In the genomic region with DNA sequence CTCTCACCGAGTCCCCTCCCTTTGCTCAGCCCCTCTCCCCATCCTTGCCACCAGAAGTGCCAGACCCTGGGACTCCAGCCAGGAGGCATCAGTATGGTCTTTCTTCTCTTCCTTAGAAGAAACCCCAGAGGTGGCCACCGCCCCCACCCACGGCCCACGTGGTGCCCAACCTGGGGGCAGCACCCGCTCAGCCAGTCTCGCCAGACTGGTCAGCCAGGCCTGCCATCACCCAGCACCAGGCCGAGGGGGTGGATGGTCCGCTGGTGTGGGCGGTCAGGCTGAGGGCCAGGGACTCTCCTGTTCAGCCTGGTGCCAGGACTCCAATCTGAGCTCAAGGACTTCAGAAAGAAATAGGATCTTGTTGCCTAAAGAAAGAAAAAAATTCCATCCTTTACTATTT, we compare ENCODE assay signal across 30 cellular contexts. TPM values are rescaled to one million over a fixed set of nuclear protein-coding genes. Genes with fewer than 3 reads are reported as not detected.
DNase-seq lines count a peak whose midpoint lies in the region; ATAC-seq and TF ChIP-seq lines count a peak whose summit lies in the region.
"Had no signal": no experiment of that assay in that cellular context is flagged by ENCODE, and none has a peak within 500 bp of the region (broad histone marks: within the 10 kb centered on the region; RNA-seq: fewer than 3 reads in every experiment).

No MANE protein-coding gene starts in this region.

- 80 to 83% methylated on average over 2 to 9 of the region's 9 CpGs for WGBS in transverse colon (ENCODE audit: low coverage in 1 of 2), 2 donors

- no peak for ATAC-seq in Right ventricle myocardium superior (ENCODE audit: poor library complexity)
- ATAC-seq in Right ventricle myocardium inferior: no peak
- peak; percentile 4 for ATAC-seq in left lung
- no peak for ATAC-seq in HG03439 (IDR thresholded peaks at IDR 0.05; ENCODE audit: unreplicated experiment)
- no peak for ATAC-seq in GM21447 (IDR thresholded peaks at IDR 0.05; ENCODE audit: unreplicated experiment)
- ATAC-seq in HG02938 (IDR thresholded peaks at IDR 0.05; ENCODE audit: unreplicated experiment): no peak
- ATAC-seq: gastrocnemius medialis; left cardiac atrium; psoas muscle; stimulated activated naive CD8-positive, alpha-beta T cell treated with anti-CD3 and anti-CD28 coated beads, Interleukin-15, Interleukin-2, amounts not matched to agents 100 U/mL and 50 U/mL, for 24 hours had no signal

- no peaks in the 10 kb centered on the region for H3K36me3 ChIP-seq in Peyer's patch
- H3K36me3 ChIP-seq in left lung: no peaks in the 10 kb centered on the region
- H3K36me3 ChIP-seq in transverse colon: no peaks in the 10 kb centered on the region
- H3K36me3 ChIP-seq: ascending aorta, gastrocnemius medialis, neutrophil had no signal

- peak; percentile 27 for DNase-seq in Right ventricle myocardium superior
- no peak for DNase-seq in Right ventricle myocardium inferior (ENCODE audit: missing footprints)
- peak in 2 of 3 donors; percentile 41 to 44 for DNase-seq in Peyer's patch
- DNase-seq in left lung: peak in 1 of 2 donors; percentile 81
- DNase-seq in transverse colon: peak; percentile 8
- DNase-seq: activated CD8-positive, alpha-beta memory T cell treated with anti-CD3 and anti-CD28 coated beads for 24 hours; activated gamma-delta T cell; activated naive CD8-positive, alpha-beta T cell treated with anti-CD3 and anti-CD28 coated beads, Interleukin-2, amount 10 ng/mL, durations not matched to agents 7 days and 5 days; activated T-cell treated with anti-CD3 and anti-CD28 coated beads, Interleukin-2, amount 50 U/mL, for 24 hours; AML-193; dermis blood vessel endothelial cell; gastrocnemius medialis; H7; left cardiac atrium; mesenchymal stem cell; NCI-H1092; NCI-H187 treated with DMSO at 0.1 percent for 48 hours; NCI-H2227 treated with DMSO at 0.1 percent for 48 hours; psoas muscle; stimulated activated naive CD8-positive, alpha-beta T cell treated with anti-CD3 and anti-CD28 coated beads, Interleukin-15, Interleukin-2, amounts not matched to agents 100 U/mL and 50 U/mL, for 24 hours; testis had no signal

- TF ChIP-seq EP300 in transverse colon (IDR thresholded peaks at IDR 0.05; ENCODE audit: low read depth): no peak

- H3K27me3 ChIP-seq in Peyer's patch: no peaks in the 10 kb centered on the region
- no peaks in the 10 kb centered on the region for H3K27me3 ChIP-seq in left lung
- no peaks in the 10 kb centered on the region for H3K27me3 ChIP-seq in transverse colon
- H3K27me3 ChIP-seq: ascending aorta, gastrocnemius medialis, testis had no signal

- H3K9me3 ChIP-seq in Peyer's patch (no peaks in the 10 kb centered on the region), left lung (no peaks in the 10 kb centered on the region), transverse colon (no peaks in the 10 kb centered on the region)
- H3K9me3 ChIP-seq: ascending aorta, gastrocnemius medialis, neutrophil, psoas muscle, testis had no signal

- H3K4me3 ChIP-seq in Peyer's patch: no peak overlapping the region
- no peak overlapping the region for H3K4me3 ChIP-seq in left lung
- no peak overlapping the region for H3K4me3 ChIP-seq in transverse colon
- H3K4me3 ChIP-seq: ascending aorta, gastrocnemius medialis, psoas muscle, testis had no signal

- H3K27ac ChIP-seq in Peyer's patch (no peak overlapping the region), left lung (no peak overlapping the region), transverse colon (peak overlapping the region in 3 of 4 donors; percentile 43 to 98 (median 95))
- H3K27ac ChIP-seq: ascending aorta, gastrocnemius medialis, neutrophil, psoas muscle, testis had no signal

- H3K4me1 ChIP-seq in Peyer's patch (peaks cover 0 to 57% (median 13%) of the 10 kb centered on the region in 4 donors), left lung (peaks cover 18 to 31% of the 10 kb centered on the region in 2 donors), transverse colon (peaks cover 18 to 75% (median 59%) of the 10 kb centered on the region in 4 donors)

- in situ Hi-C loops in transverse colon (cut with MboI; ENCODE audit: low pct_ligation_motif_present in 1 of 4, low pct_unique_long_range_greater_than_20kb in 1 of 4, low sequenced_read_pairs in 3 of 4): no loop called here

- TF ChIP-seq CTCF in Peyer's patch (IDR thresholded peaks at IDR 0.05) (no peak), left lung (IDR thresholded peaks at IDR 0.05) (no peak), transverse colon (IDR thresholded peaks at IDR 0.05) (no peak)

- intact Hi-C loops in Right ventricle myocardium superior (cut with DNase I) (no loop called here), Right ventricle myocardium inferior (cut with DNase I) (no loop called here), left lung (cut with DNase I) (no loop called here), transverse colon (cut with DNase I; ENCODE audit: low total_unique reads) (no loop called here)

- TF ChIP-seq POLR2A in Peyer's patch (IDR thresholded peaks at IDR 0.05): no peak
- no peak for TF ChIP-seq POLR2A in transverse colon (IDR thresholded peaks at IDR 0.05)

RNA-seq across cellular contexts. Expression of a gene that starts 5.8 kb away (rescaled TPM):
- total RNA-seq in Right ventricle myocardium superior: 0.11 TPM
- not detected for total RNA-seq in Right ventricle myocardium inferior
- 100 to 1,000 TPM in 3 of 4 donors, 10 to 100 TPM in 1; 83.3 to 551 (median 450) TPM for total RNA-seq in Peyer's patch
- 100 to 1,000 TPM; 108 to 219 TPM for total RNA-seq in left lung
- total RNA-seq in transverse colon: 1,000 to 10,000 TPM in 1 of 4 donors, 100 to 1,000 TPM in 3; 555 to 1,122 (median 815) TPM
- total RNA-seq: T-helper 1 cell treated with Interleukin-12 subunit alpha and Interleukin-12 subunit beta and Interleukin-4 antibody, amounts not matched to agents 30 ng/mL and 1 ng/mL, for 36 hours had no signal

RNA-seq across cellular contexts. Expression of a gene that starts 17.3 kb away (rescaled TPM):
- total RNA-seq in Right ventricle myocardium superior: 0.43 TPM
- total RNA-seq in Right ventricle myocardium inferior: 0.27 TPM
- total RNA-seq in Peyer's patch: 10 to 100 TPM in 2 of 4 donors, 1 to 10 TPM in 2; 2.1 to 20.4 (median 11.7) TPM
- total RNA-seq in left lung: 1 to 10 TPM; 1.5 to 2.6 TPM
- total RNA-seq in transverse colon: 10 to 100 TPM in 1 of 4 donors, 1 to 10 TPM in 3; 2.6 to 29.5 (median 5.1) TPM
- total RNA-seq: ascending aorta, G401 had no signal

RNA-seq across cellular contexts. Expression of a gene that starts 36.0 kb away (rescaled TPM):
- total RNA-seq in Right ventricle myocardium superior (not detected), Right ventricle myocardium inferior (not detected), Peyer's patch (not detected), left lung (not detected), transverse colon (not detected)
- total RNA-seq: activated naive CD8-positive, alpha-beta T cell treated with anti-CD3 and anti-CD28 coated beads, Interleukin-2, amount 10 ng/mL, durations not matched to agents 7 days and 5 days; ascending aorta; dermis blood vessel endothelial cell; G401; gastrocnemius medialis; H7; left cardiac atrium; LHCN-M2; psoas muscle; RPMI7951; T-helper 1 cell treated with Interleukin-12 subunit alpha and Interleukin-12 subunit beta and Interleukin-4 antibody, amounts not matched to agents 30 ng/mL and 1 ng/mL, for 36 hours had no signal

RNA-seq across cellular contexts. Expression of a gene that starts 54.9 kb away (rescaled TPM):
- total RNA-seq in Right ventricle myocardium superior (not detected), Right ventricle myocardium inferior (not detected), Peyer's patch (100 to 1,000 TPM in 3 of 4 donors, 10 to 100 TPM in 1; 55.3 to 944 (median 831) TPM), left lung (10 to 100 TPM; 23.8 to 35.9 TPM), transverse colon (1,000 to 10,000 TPM in 3 of 4 donors, 100 to 1,000 TPM in 1; 672 to 1,662 (median 1,512) TPM)
- total RNA-seq: activated naive CD8-positive, alpha-beta T cell treated with anti-CD3 and anti-CD28 coated beads, Interleukin-2, amount 10 ng/mL, durations not matched to agents 7 days and 5 days; ascending aorta; G401; left cardiac atrium; LHCN-M2; RPMI7951; T-helper 1 cell treated with Interleukin-12 subunit alpha and Interleukin-12 subunit beta and Interleukin-4 antibody, amounts not matched to agents 30 ng/mL and 1 ng/mL, for 36 hours had no signal

Comparison
In these comparisons a context has a peak if more than half of its experiments do, and no peak if none do; other contexts are left out.
1. H3K27ac ChIP-seq: peak in transverse colon (3 of 4); none in Peyer's patch (0 of 4) and left lung (0 of 2).
2. RNA of a gene that starts 5.8 kb away (total RNA-seq): 555 to 1,122 TPM in transverse colon, 83.3 to 551 TPM in Peyer's patch and 108 to 219 TPM in left lung; 0.11 TPM in Right ventricle myocardium superior (single experiment) and not detected in Right ventricle myocardium inferior (single experiment); every median in the first group is over 10 times any median in the second.